Comparison of ENCODE assay signal across 29 cellular contexts in the genomic region with DNA sequence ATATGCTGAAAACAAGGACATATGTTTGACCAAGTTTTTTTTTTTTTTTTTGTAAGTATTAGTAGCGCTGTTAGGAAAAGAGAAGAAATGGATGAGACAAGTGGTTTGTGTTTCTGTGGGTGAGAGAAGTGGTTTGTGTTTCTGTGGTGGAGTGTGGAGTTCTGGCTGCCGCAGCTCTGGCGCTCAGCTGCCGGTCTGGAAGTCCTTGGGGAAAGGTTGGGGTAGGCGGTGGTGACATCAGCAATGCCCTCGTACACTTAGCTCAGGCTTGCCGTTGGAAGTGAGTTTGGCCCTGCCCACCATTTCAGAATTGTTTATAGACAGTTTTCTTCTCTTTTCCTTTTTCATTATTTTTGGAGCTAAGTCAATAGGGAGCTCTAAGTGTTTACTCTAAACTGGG.
DNase-seq lines count a peak whose midpoint lies in the region; ATAC-seq, FAIRE-seq and TF ChIP-seq lines count a peak whose summit lies in the region.
"Had no signal": no experiment of that assay in that cellular context is flagged by ENCODE, and none has a peak within 500 bp of the region (broad histone marks: within the 10 kb centered on the region; RNA-seq: fewer than 3 reads in every experiment).

No MANE protein-coding gene starts in this region.

- H3K4me3 ChIP-seq in BLaER1 (no peak overlapping the region), IMR-90 (ENCODE audit: insufficient read depth, low read depth, low read length) (no peak overlapping the region), H1 (ENCODE audit: extremely low read depth in 1 of 4, insufficient read depth in 2 of 4, low read depth in 3 of 4, low read length in 4 of 4) (no peak overlapping the region)
- H3K4me3 ChIP-seq: cardiac muscle cell, colonic mucosa, left lung, ovary, Peyer's patch had no signal

- H3K18ac ChIP-seq in IMR-90 (ENCODE audit: low read depth, low read length) = no peak overlapping the region
- H3K18ac ChIP-seq in H1 (ENCODE audit: extremely low read depth, low read length) = no peak overlapping the region

- TF ChIP-seq EP300 in H1 (IDR thresholded peaks at IDR 0.05; ENCODE audit: borderline replicate concordance in 1 of 2, low read depth in 2 of 2, low read length in 2 of 2) = no peak

- no peaks in the 10 kb centered on the region for H3K79me2 ChIP-seq in H1 (ENCODE audit: control insufficient read depth in 1 of 2, insufficient read depth in 2 of 2, low read length in 2 of 2)

- H4K5ac ChIP-seq in IMR-90 (ENCODE audit: low read depth, low read length) (no peak overlapping the region), H1 (ENCODE audit: insufficient read length, low read depth, low read length) (no peak overlapping the region)

- dilution Hi-C loops in IMR-90 (cut with HindIII; ENCODE audit: low sequenced_read_pairs, unreplicated experiment) = no loop called here

- no peaks in the 10 kb centered on the region for H3K9me3 Mint-ChIP-seq in CD14-positive monocyte
- H3K9me3 Mint-ChIP-seq: activated naive CD4-positive, alpha-beta T cell treated with anti-CD3 and anti-CD28 coated beads, Interleukin-2, amount 50 U/mL, for 72 hours; activated T-cell treated with anti-CD3 and anti-CD28 coated beads, Interleukin-2, amount 50 U/mL, for 72 hours; naive thymus-derived CD4-positive, alpha-beta T cell; type B pancreatic cell had no signal

- no peak overlapping the region for H3K9ac ChIP-seq in BLaER1
- H3K9ac ChIP-seq in IMR-90 (ENCODE audit: low read depth, low read length) = no peak overlapping the region
- no peak overlapping the region for H3K9ac ChIP-seq in H1 (replicated peaks in 1 of 4; ENCODE audit: extremely low read depth in 1 of 4, low read depth in 3 of 4, low read length in 3 of 4)

- no peaks in the 10 kb centered on the region; the same call in 1 of the 2 replicates for H3K23me2 ChIP-seq in H1 (ENCODE audit: low read depth, low read length)

- TF ChIP-seq RAD21 in IMR-90 (IDR thresholded peaks at IDR 0.05; ENCODE audit: low read length) (no peak), H1 (IDR thresholded peaks at IDR 0.05 in 1 of 2, conservative IDR thresholded peaks at IDR 0.05 in 1 of 2; ENCODE audit: low read depth in 2 of 2, low read length in 2 of 2) (no peak)

- H2AK5ac ChIP-seq in IMR-90 (ENCODE audit: low read depth, low read length) (no peak overlapping the region), H1 (ENCODE audit: low read depth, low read length) (no peak overlapping the region)

- no peak overlapping the region for H2BK12ac ChIP-seq in H1 (ENCODE audit: low read depth, low read length)

- TF ChIP-seq CTCF in IMR-90 (conservative IDR thresholded peaks at IDR 0.05; ENCODE audit: low read depth, low read length) = no peak
- no peak for TF ChIP-seq CTCF in H1 (IDR thresholded peaks at IDR 0.05; ENCODE audit: control extremely low read depth in 1 of 3, insufficient read depth in 1 of 3, low read depth in 1 of 3, low read length in 3 of 3)
- no peak for TF ChIP-seq CTCF in CD14-positive monocyte (IDR thresholded peaks at IDR 0.05)

- in situ Hi-C loops in IMR-90 (cut with MboI; ENCODE audit: low sequenced_read_pairs) = no loop called here

- peak; percentile 59 for DNase-seq in IMR-90
- DNase-seq in H1 (ENCODE audit: low read depth in 1 of 2, low spot score in 2 of 2) = no peak
- peak; percentile 30 for DNase-seq in myocyte (ENCODE audit: low read depth)
- no peak for DNase-seq in SIG-M5 treated with dmso at 0.1 percent for 504 hours (lab: John Stamatoyannopoulos, UW; ENCODE audit: unreplicated experiment)
- no peak for DNase-seq in CD14-positive monocyte (ENCODE audit: low spot score)
- no peak for DNase-seq in NCI-H510A treated with DMSO at 0.1 percent for 48 hours (lab: John Stamatoyannopoulos, UW)
- DNase-seq: activated T-cell treated with anti-CD3 and anti-CD28 coated beads, Interleukin-2, amount 50 U/mL, for 72 hours; anterior cingulate cortex; colonic mucosa; DND-41; left lung; naive thymus-derived CD4-positive, alpha-beta T cell; NCI-H146; NCI-H526; ovary; SIG-M5; stimulated activated CD4-positive, alpha-beta T cell treated with anti-CD3 and anti-CD28 coated beads, Interleukin-2, amount 100 ng/mL, for 24 hours; substantia nigra; SW 1271; T-helper 9 cell had no signal

- no TSS peak for BruUV-seq in IMR-90 (replicated peaks; lab: Mats Ljungman, UMichigan)

- CTCF ChIA-PET in IMR-90 (lab: Yijun Ruan, JAX) (interaction anchor here (0.6 kb wide), 2 partner anchors 13 to 247 kb away, joined by 3 read pairs; no protein-coding TSS in a partner anchor), H1 (lab: Charles Lee; ENCODE audit: partially characterized antibody) (interaction anchor here (0.6 to 4.4 kb wide), 9 partner anchors 13 to 959 kb away, joined by 3 to 16 read pairs (median 3); no protein-coding TSS in a partner anchor)

- H3K9me3 ChIP-seq in BLaER1 (no peaks in the 10 kb centered on the region), IMR-90 (ENCODE audit: control insufficient read depth, insufficient read depth, low read length) (no peaks in the 10 kb centered on the region), H1 (ENCODE audit: insufficient read depth in 2 of 2, low read depth in 1 of 2, low read length in 1 of 2) (no peaks in the 10 kb centered on the region)
- H3K9me3 ChIP-seq: colonic mucosa, left lung, ovary, Peyer's patch had no signal

- H4K20me1 ChIP-seq in BLaER1 (peaks cover 84% of the 10 kb centered on the region), IMR-90 (ENCODE audit: insufficient read depth, low read length) (peaks cover 29% of the 10 kb centered on the region), H1 (replicated peaks in 1 of 2; ENCODE audit: control insufficient read depth in 1 of 2, insufficient read depth in 2 of 2, low read length in 2 of 2) (peaks cover 0 to 3% of the 10 kb centered on the region in 2 experiments)

- H4K91ac ChIP-seq in IMR-90 (ENCODE audit: insufficient read depth, low read depth, low read length) (no peak overlapping the region), H1 (replicated peaks; ENCODE audit: insufficient read length, low read length) (no peak overlapping the region)

- intact Hi-C loops in IMR-90 (cut with micrococcal nuclease) = no loop called here
- intact Hi-C loops in CD14-positive monocyte (cut with micrococcal nuclease) = no loop called here

- no CpG with 5 or more reads among the region's 7 CpGs for WGBS in IMR-90 (ENCODE audit: extremely low coverage in 2 of 2, insufficient read length in 1 of 2), 2 experiments
- 95% methylated on average over 7 of the region's 7 CpGs; no CpG with 5 or more reads in 1 of the 2 experiments for WGBS in H1 (ENCODE audit: extremely low coverage in 1 of 2, insufficient coverage in 1 of 2, insufficient read length in 1 of 2, insufficient replicate concordance in 2 of 2, low coverage in 1 of 2, low lambda C conversion rate in 2 of 2, missing lambda C conversion rate in 1 of 2), 2 experiments

- H2AFZ ChIP-seq in IMR-90 (replicated peaks; ENCODE audit: low read length, poor library complexity) = no peak overlapping the region
- no peak overlapping the region for H2AFZ ChIP-seq in H1 (ENCODE audit: low read length)

- ATAC-seq in IMR-90 (ENCODE audit: low read depth) = peak; percentile 72
- ATAC-seq in GM18519 (IDR thresholded peaks at IDR 0.05; ENCODE audit: low FRiP score, unreplicated experiment) = no peak
- ATAC-seq: activated naive CD4-positive, alpha-beta T cell treated with anti-CD3 and anti-CD28 coated beads, Interleukin-2, amount 50 U/mL, for 72 hours; activated T-cell treated with anti-CD3 and anti-CD28 coated beads, Interleukin-2, amount 50 U/mL, for 72 hours; left lung; naive thymus-derived CD4-positive, alpha-beta T cell had no signal

- no peak overlapping the region for H3K4me3 Mint-ChIP-seq in CD14-positive monocyte
- H3K4me3 Mint-ChIP-seq: activated T-cell treated with anti-CD3 and anti-CD28 coated beads, Interleukin-2, amount 50 U/mL, for 72 hours; B cell; naive thymus-derived CD4-positive, alpha-beta T cell; type B pancreatic cell; WTC11 had no signal

- H2BK15ac ChIP-seq in IMR-90 (ENCODE audit: low read depth, low read length) (no peak overlapping the region), H1 (ENCODE audit: low read length) (no peak overlapping the region)

- no peak overlapping the region for H2AK9ac ChIP-seq in IMR-90 (replicated peaks; ENCODE audit: low read depth, low read length, poor library complexity)

- no peak overlapping the region for H3K27ac ChIP-seq in BLaER1
- no peak overlapping the region for H3K27ac ChIP-seq in IMR-90 (ENCODE audit: insufficient read depth, low read length)
- no peak overlapping the region for H3K27ac ChIP-seq in H1 (ENCODE audit: low read depth, low read length)
- H3K27ac ChIP-seq: cardiac muscle cell, colonic mucosa, left lung, ovary, Peyer's patch had no signal

- H3K36me3 Mint-ChIP-seq in CD14-positive monocyte = peaks cover 37 to 42% of the 10 kb centered on the region in 2 donors
- H3K36me3 Mint-ChIP-seq: activated naive CD4-positive, alpha-beta T cell treated with anti-CD3 and anti-CD28 coated beads, Interleukin-2, amount 50 U/mL, for 72 hours had no signal

- no peak overlapping the region for H2BK120ac ChIP-seq in IMR-90 (ENCODE audit: low read depth, low read length)
- no peak overlapping the region for H2BK120ac ChIP-seq in H1 (replicated peaks; ENCODE audit: low read depth, low read length)

- H3K79me1 ChIP-seq in IMR-90 (ENCODE audit: low read depth in 1 of 2, low read length in 2 of 2) (peaks cover 15 to 42% of the 10 kb centered on the region in 2 experiments), H1 (ENCODE audit: low read depth, low read length) (peaks cover 8% of the 10 kb centered on the region; the same call in 1 of the 2 replicates)

- H4K8ac ChIP-seq in IMR-90 (ENCODE audit: low read depth in 2 of 2, low read length in 2 of 2) (no peak overlapping the region), H1 (ENCODE audit: extremely low read depth, insufficient read depth, low read length) (peak overlapping the region; percentile 62; the same call in 1 of the 2 replicates)

- peaks cover 0 to 1% (median 0%) of the 10 kb centered on the region in 3 donors for H3K27me3 Mint-ChIP-seq in CD14-positive monocyte (ENCODE audit: low read depth in 3 of 3)
- H3K27me3 Mint-ChIP-seq: B cell; naive thymus-derived CD4-positive, alpha-beta T cell; type B pancreatic cell had no signal

- H3K4me1 Mint-ChIP-seq in CD14-positive monocyte = no peaks in the 10 kb centered on the region

- H3K4me1 ChIP-seq in BLaER1 (peaks cover 17% of the 10 kb centered on the region), IMR-90 (ENCODE audit: control insufficient read depth, insufficient read depth, low read length) (no peaks in the 10 kb centered on the region; the same call in 1 of the 2 replicates), H1 (replicated peaks in 1 of 4; ENCODE audit: control insufficient read depth in 3 of 4, insufficient read depth in 4 of 4, low read length in 3 of 4) (peaks cover 0 to 5% (median under 1%) of the 10 kb centered on the region in 4 experiments; a peak in 2 of 7 replicates)
- H3K4me1 ChIP-seq: colonic mucosa, left lung, Peyer's patch had no signal

- H3K4me2 ChIP-seq in BLaER1 (peak overlapping the region; percentile 45), IMR-90 (ENCODE audit: low read depth, low read length) (no peak overlapping the region), H1 (ENCODE audit: insufficient read depth in 1 of 2, low read depth in 2 of 2, low read length in 2 of 2) (no peak overlapping the region)

- POLR2A ChIA-PET in IMR-90 (lab: Charles Lee; ENCODE audit: unreplicated experiment) (interaction anchor here (1.0 kb wide), 1 partner anchor 56 kb away, joined by 4 read pairs; no protein-coding TSS in a partner anchor), H1 (lab: Charles Lee; ENCODE audit: partially characterized antibody) (no interaction called here)

- FAIRE-seq in H1 (lab: Jason Lieb, UNC) = no peak
- FAIRE-seq: islet of Langerhans had no signal

- no peak overlapping the region for H3K56ac ChIP-seq in IMR-90 (ENCODE audit: extremely low read depth, insufficient read depth, low read length)
- H3K56ac ChIP-seq in H1 (replicated peaks; ENCODE audit: insufficient read length, low read depth, low read length) = no peak overlapping the region

- H3K4ac ChIP-seq in IMR-90 (ENCODE audit: low read depth, low read length) = no peak overlapping the region
- no peak overlapping the region for H3K4ac ChIP-seq in H1 (replicated peaks; ENCODE audit: insufficient read length, low read depth, low read length)

- TF ChIP-seq POLR2A in IMR-90 (IDR thresholded peaks at IDR 0.05; ENCODE audit: low read depth, low read length) (no peak), H1 (IDR thresholded peaks at IDR 0.05; ENCODE audit: control extremely low read depth in 1 of 2, low read depth in 2 of 2, low read length in 2 of 2) (no peak)

- no peak overlapping the region for H2BK5ac ChIP-seq in IMR-90 (ENCODE audit: low read depth, low read length, poor library complexity, severe bottlenecking)
- no peak overlapping the region for H2BK5ac ChIP-seq in H1 (ENCODE audit: low read depth, low read length)

- H3K23ac ChIP-seq in IMR-90 (ENCODE audit: low read depth, low read length) (no peak overlapping the region), H1 (ENCODE audit: insufficient read length) (no peak overlapping the region)

- H2BK20ac ChIP-seq in IMR-90 (ENCODE audit: low read depth, low read length) = no peak overlapping the region
- no peak overlapping the region for H2BK20ac ChIP-seq in H1 (ENCODE audit: low read length)

- no peaks in the 10 kb centered on the region for H3K27me3 ChIP-seq in BLaER1
- no peaks in the 10 kb centered on the region for H3K27me3 ChIP-seq in IMR-90 (ENCODE audit: control insufficient read depth, insufficient read depth, low read length)
- H3K27me3 ChIP-seq in H1 (replicated peaks in 1 of 4; ENCODE audit: control insufficient read depth in 3 of 4, extremely low read depth in 1 of 4, insufficient read depth in 3 of 4, low read length in 3 of 4) = no peaks in the 10 kb centered on the region
- H3K27me3 ChIP-seq: cardiac muscle cell, colonic mucosa, left lung, ovary, Peyer's patch had no signal

- peak overlapping the region in 3 of 7 donors; percentile 0 to 50 (median 12) for H3K27ac Mint-ChIP-seq in CD14-positive monocyte
- H3K27ac Mint-ChIP-seq: activated T-cell treated with anti-CD3 and anti-CD28 coated beads, Interleukin-2, amount 50 U/mL, for 72 hours; type B pancreatic cell had no signal

- H3K14ac ChIP-seq in IMR-90 (replicated peaks; ENCODE audit: low read depth, low read length) = no peak overlapping the region
- no peak overlapping the region for H3K14ac ChIP-seq in H1 (ENCODE audit: insufficient read length)

- H3K9me1 ChIP-seq in IMR-90 (ENCODE audit: insufficient read depth, low read length) = peaks cover 12% of the 10 kb centered on the region; the same call in 1 of the 2 replicates

- H3K36me3 ChIP-seq in BLaER1 (peaks cover 33% of the 10 kb centered on the region), IMR-90 (ENCODE audit: control insufficient read depth, insufficient read depth, low read length) (peaks cover 2% of the 10 kb centered on the region; the same call in 1 of the 2 replicates), H1 (ENCODE audit: control insufficient read depth in 2 of 4, insufficient read depth in 4 of 4, low read length in 3 of 4) (no peaks in the 10 kb centered on the region; a peak in 1 of 8 replicates)
- H3K36me3 ChIP-seq: cardiac muscle cell, colonic mucosa, ovary had no signal

Comparison
In these comparisons a context has a peak if more than half of its experiments do, and no peak if none do; other contexts are left out.
1. DNase-seq: peak in IMR-90 (single experiment) and myocyte (single experiment); none in H1 (0 of 2), SIG-M5 treated with dmso at 0.1 percent for 504 hours (single experiment), CD14-positive monocyte (single experiment) and NCI-H510A treated with DMSO at 0.1 percent for 48 hours (single experiment).